Comparison of ENCODE assay signal across 16 cellular contexts in genomic region chr12:132872975-132873421, GRCh38. TPM values are rescaled to one million over a fixed set of nuclear protein-coding genes. Genes with fewer than 3 reads are reported as not detected.
DNase-seq lines count a peak whose midpoint lies in the region; ATAC-seq and TF ChIP-seq lines count a peak whose summit lies in the region.
"Had no signal": no experiment of that assay in that cellular context is flagged by ENCODE, and none has a peak within 500 bp of the region (broad histone marks: within the 10 kb centered on the region; RNA-seq: fewer than 3 reads in every experiment).

No MANE protein-coding gene starts in this region.

- ATAC-seq in CD4-positive, alpha-beta T cell (ENCODE audit: poor library complexity) = peak; percentile 77
- no peak for ATAC-seq in HG03280 (IDR thresholded peaks at IDR 0.05; ENCODE audit: unreplicated experiment)
- no peak for ATAC-seq in HG02642 (IDR thresholded peaks at IDR 0.05; ENCODE audit: poor library complexity, unreplicated experiment)
- ATAC-seq: K562 had no signal

- H3K4me3 Mint-ChIP-seq in CD4-positive, alpha-beta T cell = peak overlapping the region; percentile 71
- H3K4me3 Mint-ChIP-seq in activated T-helper 2 cell treated with anti-CD3 and anti-CD28 coated beads, Interferon-gamma antibody, Interleukin-2, Interleukin-4, amounts not matched to agents 10 μg/mL and 5 μg/mL and 100 μg/mL, durations not matched to agents 14 hours and 24 hours and 36 hours (ENCODE audit: low read depth) = no peak overlapping the region
- H3K4me3 Mint-ChIP-seq: HFFc6 had no signal

- H4K5ac ChIP-seq in mesendoderm (ENCODE audit: low read length) = no peak overlapping the region

- peak overlapping the region; percentile 57 for H3K27ac ChIP-seq in CD4-positive, alpha-beta T cell (ENCODE audit: low read depth, low read length)
- H3K27ac ChIP-seq in Peyer's patch (peak overlapping the region in 3 of 4 donors; percentile 26 to 55 (median 49)), mesendoderm (ENCODE audit: low read depth, low read length) (no peak overlapping the region)
- H3K27ac ChIP-seq: parathyroid adenoma had no signal

- peak overlapping the region; percentile 93 for H3K27ac Mint-ChIP-seq in CD4-positive, alpha-beta T cell
- peak overlapping the region; percentile 50 for H3K27ac Mint-ChIP-seq in activated T-helper 2 cell treated with anti-CD3 and anti-CD28 coated beads, Interferon-gamma antibody, Interleukin-2, Interleukin-4, amounts not matched to agents 10 μg/mL and 5 μg/mL and 100 μg/mL, durations not matched to agents 14 hours and 24 hours and 36 hours
- H3K27ac Mint-ChIP-seq: HFFc6 had no signal

- H3K36me3 ChIP-seq in Peyer's patch (peaks cover 0 to 97% (median 0%) of the 10 kb centered on the region in 3 donors), mesendoderm (ENCODE audit: control insufficient read depth, insufficient read depth, low read length) (peaks cover 12% of the 10 kb centered on the region)

- H3K79me1 ChIP-seq in mesendoderm (ENCODE audit: low read length) = no peaks in the 10 kb centered on the region

- H3K9ac ChIP-seq in mesendoderm (ENCODE audit: low read length) = no peak overlapping the region
- H3K9ac ChIP-seq: parathyroid adenoma had no signal

- no CpG with 5 or more reads among the region's 12 CpGs for WGBS in mesendoderm (ENCODE audit: extremely low coverage, insufficient coverage, low lambda C conversion rate)
- WGBS in lower leg skin, 2 donors = 84 to 85% methylated on average over 12 of the region's 12 CpGs

- H3K4me2 ChIP-seq in mesendoderm (ENCODE audit: low read length) = no peak overlapping the region

- DNase-seq in CD4-positive, alpha-beta T cell = peak in 6 of 10 experiments; percentile 2 to 36 (median 22)
- DNase-seq in Peyer's patch (peak in 2 of 3 donors; percentile 41 to 57), mesendoderm (peak; percentile 22), lower leg skin (ENCODE audit: low spot score in 2 of 2) (no peak), SHP77 (lab: John Stamatoyannopoulos, UW) (no peak)
- DNase-seq in activated T-helper 2 cell treated with anti-CD3 and anti-CD28 coated beads, Interferon-gamma antibody, Interleukin-2, Interleukin-4, amounts not matched to agents 10 μg/mL and 5 μg/mL and 100 μg/mL, durations not matched to agents 14 hours and 24 hours and 36 hours (ENCODE audit: low spot score) = peak; percentile 20
- DNase-seq: activated CD4-positive, CD25-positive, alpha-beta regulatory T cell; AML-193; HFFc6; NCI-H1092; NCI-H82; SW 1271 had no signal

- H3K4me1 ChIP-seq in Peyer's patch = no peaks in the 10 kb centered on the region
- H3K4me1 ChIP-seq in mesendoderm (ENCODE audit: control insufficient read depth, low read depth, low read length) = no peaks in the 10 kb centered on the region
- H3K4me1 ChIP-seq: parathyroid adenoma had no signal

- no peaks in the 10 kb centered on the region for H3K27me3 Mint-ChIP-seq in CD4-positive, alpha-beta T cell
- H3K27me3 Mint-ChIP-seq in activated T-helper 2 cell treated with anti-CD3 and anti-CD28 coated beads, Interferon-gamma antibody, Interleukin-2, Interleukin-4, amounts not matched to agents 10 μg/mL and 5 μg/mL and 100 μg/mL, durations not matched to agents 14 hours and 24 hours and 36 hours (ENCODE audit: low read depth) = no peaks in the 10 kb centered on the region

- H3K79me2 ChIP-seq in mesendoderm (ENCODE audit: control insufficient read depth, insufficient read depth, low read length) = no peaks in the 10 kb centered on the region
- H3K79me2 ChIP-seq: parathyroid adenoma had no signal

- peaks cover 73% of the 10 kb centered on the region for H3K36me3 Mint-ChIP-seq in CD4-positive, alpha-beta T cell (ENCODE audit: low read depth)
- H3K36me3 Mint-ChIP-seq in activated T-helper 2 cell treated with anti-CD3 and anti-CD28 coated beads, Interferon-gamma antibody, Interleukin-2, Interleukin-4, amounts not matched to agents 10 μg/mL and 5 μg/mL and 100 μg/mL, durations not matched to agents 14 hours and 24 hours and 36 hours (ENCODE audit: low read depth) = peaks cover 53% of the 10 kb centered on the region

- H3K4ac ChIP-seq in mesendoderm (ENCODE audit: low read depth, low read length) = no peak overlapping the region

- H2BK5ac ChIP-seq in mesendoderm (ENCODE audit: low read length) = no peak overlapping the region

- H3K4me3 ChIP-seq in Peyer's patch = no peak overlapping the region
- H3K4me3 ChIP-seq in mesendoderm (ENCODE audit: low read length) = no peak overlapping the region
- no peak overlapping the region for H3K4me3 ChIP-seq in lower leg skin (ENCODE audit: low read depth, poor library complexity, severe bottlenecking)
- H3K4me3 ChIP-seq: K562 had no signal

- TF ChIP-seq CTCF in CD4-positive, alpha-beta T cell (IDR thresholded peaks at IDR 0.05) = no peak
- no peak for TF ChIP-seq CTCF in Peyer's patch (IDR thresholded peaks at IDR 0.05)
- no peak for TF ChIP-seq CTCF in lower leg skin (IDR thresholded peaks at IDR 0.05)

- H3K56ac ChIP-seq in mesendoderm (ENCODE audit: low read length) = no peak overlapping the region

- H2AK5ac ChIP-seq in mesendoderm (ENCODE audit: low read length) = no peak overlapping the region

- intact Hi-C loops in CD4-positive, alpha-beta T cell (cut with DNase I, micrococcal nuclease) = loop anchor here in 1 of 2 experiments (5.0 kb wide), 1 partner anchor 41 kb away; no protein-coding TSS in a partner anchor
- intact Hi-C loops in activated T-helper 2 cell treated with anti-CD3 and anti-CD28 coated beads, Interferon-gamma antibody, Interleukin-2, Interleukin-4, amounts not matched to agents 10 μg/mL and 5 μg/mL and 100 μg/mL, durations not matched to agents 14 hours and 24 hours and 36 hours (cut with micrococcal nuclease) = no loop called here
- intact Hi-C loops in lower leg skin (cut with DNase I; ENCODE audit: low total_unique reads) = no loop called here

- CTCF ChIA-PET in CD4-positive, alpha-beta T cell (lab: Charles Lee) = interaction anchor here (1.2 kb wide), 1 partner anchor 32 kb away, joined by 5 read pairs; no protein-coding TSS in a partner anchor

- H2BK120ac ChIP-seq in mesendoderm (ENCODE audit: low read depth, low read length) = no peak overlapping the region

- no peak overlapping the region for H4K8ac ChIP-seq in mesendoderm (ENCODE audit: low read depth, low read length)

- POLR2A ChIA-PET in CD4-positive, alpha-beta T cell (lab: Charles Lee) = interaction anchor here (0.7 to 2.9 kb wide), 9 partner anchors 14 to 207 kb away, joined by 3 to 28 read pairs (median 7); partner anchors contain the start of genes CHFR, GOLGA3 and ZNF140

- H3K9me3 ChIP-seq in CD4-positive, alpha-beta T cell (ENCODE audit: control insufficient read depth, low read length) = no peaks in the 10 kb centered on the region
- no peaks in the 10 kb centered on the region for H3K9me3 ChIP-seq in Peyer's patch

- H3K27me3 ChIP-seq in CD4-positive, alpha-beta T cell (ENCODE audit: control insufficient read depth, insufficient read depth, low read length) = no peaks in the 10 kb centered on the region
- H3K27me3 ChIP-seq in Peyer's patch (no peaks in the 10 kb centered on the region), mesendoderm (ENCODE audit: insufficient read depth, low read length, poor library complexity) (no peaks in the 10 kb centered on the region)

- no peak overlapping the region for H3K23ac ChIP-seq in mesendoderm (ENCODE audit: low read length)

- peaks cover 36% of the 10 kb centered on the region for H3K4me1 Mint-ChIP-seq in CD4-positive, alpha-beta T cell (ENCODE audit: low read depth)
- H3K4me1 Mint-ChIP-seq in activated T-helper 2 cell treated with anti-CD3 and anti-CD28 coated beads, Interferon-gamma antibody, Interleukin-2, Interleukin-4, amounts not matched to agents 10 μg/mL and 5 μg/mL and 100 μg/mL, durations not matched to agents 14 hours and 24 hours and 36 hours (ENCODE audit: low read depth) = peaks cover 13% of the 10 kb centered on the region

- H2BK15ac ChIP-seq in mesendoderm (replicated peaks; ENCODE audit: low read depth) = no peak overlapping the region

- H3K9me3 Mint-ChIP-seq in CD4-positive, alpha-beta T cell = no peaks in the 10 kb centered on the region
- H3K9me3 Mint-ChIP-seq in activated T-helper 2 cell treated with anti-CD3 and anti-CD28 coated beads, Interferon-gamma antibody, Interleukin-2, Interleukin-4, amounts not matched to agents 10 μg/mL and 5 μg/mL and 100 μg/mL, durations not matched to agents 14 hours and 24 hours and 36 hours = no peaks in the 10 kb centered on the region

- TF ChIP-seq POLR2A in Peyer's patch (IDR thresholded peaks at IDR 0.05) = no peak
- TF ChIP-seq POLR2A in lower leg skin (IDR thresholded peaks at IDR 0.05) = no peak

- H3K18ac ChIP-seq in mesendoderm (ENCODE audit: low read length) = no peak overlapping the region

RNA-seq across cellular contexts. Expression of gene CHFR, which starts 14.4 kb away (rescaled TPM):
- 10 to 100 TPM; 75.1 to 85.6 TPM for total RNA-seq in CD4-positive, alpha-beta T cell
- total RNA-seq in Peyer's patch (100 to 1,000 TPM in 1 of 4 donors, 10 to 100 TPM in 3; 80.6 to 125 (median 94.7) TPM), lower leg skin (10 to 100 TPM; 27.2 to 34.7 (median 30.6) TPM)
- 55.0 and 59.9 TPM in 2 replicates for total RNA-seq in activated T-helper 2 cell treated with anti-CD3 and anti-CD28 coated beads, Interferon-gamma antibody, Interleukin-2, Interleukin-4, amounts not matched to agents 10 μg/mL and 5 μg/mL and 100 μg/mL, durations not matched to agents 14 hours and 24 hours and 36 hours
- 40.3 TPM for polyA plus RNA-seq in mesendoderm (2013, experiment 1 of 2)
- polyA plus RNA-seq in mesendoderm (2013, experiment 2 of 2) = 39.7 TPM

RNA-seq across cellular contexts. Expression of gene GOLGA3, which starts 44.3 kb away (rescaled TPM):
- 10 to 100 TPM; 31.5 to 34.0 TPM for total RNA-seq in CD4-positive, alpha-beta T cell
- total RNA-seq in Peyer's patch = 10 to 100 TPM; 47.8 to 90.8 (median 76.6) TPM
- 64.5 and 66.2 TPM in 2 replicates for total RNA-seq in activated T-helper 2 cell treated with anti-CD3 and anti-CD28 coated beads, Interferon-gamma antibody, Interleukin-2, Interleukin-4, amounts not matched to agents 10 μg/mL and 5 μg/mL and 100 μg/mL, durations not matched to agents 14 hours and 24 hours and 36 hours
- polyA plus RNA-seq in mesendoderm (2013, experiment 1 of 2) = 10.4 TPM
- 9.6 TPM for polyA plus RNA-seq in mesendoderm (2013, experiment 2 of 2)
- 10 to 100 TPM; 44.5 to 81.0 (median 74.7) TPM for total RNA-seq in lower leg skin

Comparison
In these comparisons a context has a peak if more than half of its experiments do, and no peak if none do; other contexts are left out.
1. DNase-seq: peak in CD4-positive, alpha-beta T cell (6 of 10), Peyer's patch (2 of 3), activated T-helper 2 cell treated with anti-CD3 and anti-CD28 coated beads, Interferon-gamma antibody, Interleukin-2, Interleukin-4, amounts not matched to agents 10 μg/mL and 5 μg/mL and 100 μg/mL, durations not matched to agents 14 hours and 24 hours and 36 hours (single experiment) and mesendoderm (single experiment); none in lower leg skin (0 of 2) and SHP77 (0 of 2).